ENCODE assay signal across 1 cellular context in genomic region chr16:74667215-74667765, GRCh38.
TF ChIP-seq lines count a peak whose summit lies in the region.

No MANE protein-coding gene starts in this region.

TF ChIP-seq in K562, 482 proteins besides CTCF, POLR2A, EP300 and RAD21 (continued from another document):
- 0 out of 4 replicates have a peak, but pooled peaks of 1 of the 2 experiments have one; percentile 5 for TF ChIP-seq RCOR1 (IDR thresholded peaks at IDR 0.05; ENCODE audit: borderline replicate concordance in 1 of 2, low read depth in 2 of 2, low read length in 2 of 2)
- TF ChIP-seq SMAD3 (CRISPR knock-in tag; conservative IDR thresholded peaks at IDR 0.05) = no peak
- TF ChIP-seq MAFG (tag; conservative IDR thresholded peaks at IDR 0.05) = no peak
- TF ChIP-seq ARHGAP35 (IDR thresholded peaks at IDR 0.05; ENCODE audit: partially characterized antibody) = no peak
- TF ChIP-seq ZNF75A (CRISPR knock-in tag; IDR thresholded peaks at IDR 0.05) = 0 out of 2 replicates have a peak, but pooled peaks have one; percentile 35
- TF ChIP-seq EZH2 (IDR thresholded peaks at IDR 0.05; ENCODE audit: borderline replicate concordance, low read depth, low read length) = no peak
- TF ChIP-seq TAF7 (tag; IDR thresholded peaks at IDR 0.05) = peak; percentile 64; the same call in 1 of the 2 replicates
- peak; percentile 51 for TF ChIP-seq TAF1 (IDR thresholded peaks at IDR 0.05; ENCODE audit: control insufficient read depth, extremely low read depth, insufficient read depth, low read length, severe bottlenecking)
- no peak for TF ChIP-seq BRCA1 (IDR thresholded peaks at IDR 0.05)
- no peak for TF ChIP-seq BRCA1 (CRISPR knock-in tag; IDR thresholded peaks at IDR 0.05)
- TF ChIP-seq, protein P1, sequence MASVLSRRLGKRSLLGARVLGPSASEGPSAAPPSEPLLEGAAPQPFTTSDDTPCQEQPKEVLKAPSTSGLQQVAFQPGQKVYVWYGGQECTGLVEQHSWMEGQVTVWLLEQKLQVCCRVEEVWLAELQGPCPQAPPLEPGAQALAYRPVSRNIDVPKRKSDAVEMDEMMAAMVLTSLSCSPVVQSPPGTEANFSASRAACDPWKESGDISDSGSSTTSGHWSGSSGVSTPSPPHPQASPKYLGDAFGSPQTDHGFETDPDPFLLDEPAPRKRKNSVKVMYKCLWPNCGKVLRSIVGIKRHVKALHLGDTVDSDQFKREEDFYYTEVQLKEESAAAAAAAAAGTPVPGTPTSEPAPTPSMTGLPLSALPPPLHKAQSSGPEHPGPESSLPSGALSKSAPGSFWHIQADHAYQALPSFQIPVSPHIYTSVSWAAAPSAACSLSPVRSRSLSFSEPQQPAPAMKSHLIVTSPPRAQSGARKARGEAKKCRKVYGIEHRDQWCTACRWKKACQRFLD (CRISPR knock-in tag; IDR thresholded peaks at IDR 0.05) = peak; percentile 49; the same call in 1 of the 2 replicates
- TF ChIP-seq BRD9 (IDR thresholded peaks at IDR 0.05; ENCODE audit: low read depth, partially characterized antibody) = peak; percentile 75
- peak; percentile 13; the same call in 1 of the 2 replicates for TF ChIP-seq PHF8 (IDR thresholded peaks at IDR 0.05; ENCODE audit: borderline replicate concordance, low read length)
- 0 out of 2 replicates have a peak, but pooled peaks have one; percentile 12 for TF ChIP-seq L3MBTL2 (IDR thresholded peaks at IDR 0.05)
- 0 out of 2 replicates have a peak, but pooled peaks have one; percentile 16 for TF ChIP-seq PML (IDR thresholded peaks at IDR 0.05; ENCODE audit: low read length)
- TF ChIP-seq SMAD4 (CRISPR knock-in tag; conservative IDR thresholded peaks at IDR 0.05) = peak; percentile 55
- TF ChIP-seq ZNF785 (CRISPR knock-in tag; IDR thresholded peaks at IDR 0.05) = no peak
- TF ChIP-seq CHCHD3 (CRISPR knock-in tag; IDR thresholded peaks at IDR 0.05) = no peak
- TF ChIP-seq ARNT (IDR thresholded peaks at IDR 0.05) = peak in 1 of 2 experiments; percentile 13; a peak in 1 of 4 replicates
- TF ChIP-seq FOSL1 (tag; conservative IDR thresholded peaks at IDR 0.05) = peak; percentile 33; the same call in 1 of the 2 replicates
- no peak for TF ChIP-seq RFX7 (CRISPR knock-in tag; IDR thresholded peaks at IDR 0.05)
- TF ChIP-seq SP2 (IDR thresholded peaks at IDR 0.05; ENCODE audit: extremely low read depth, low read depth, low read length, poor library complexity, severe bottlenecking) = no peak
- TF ChIP-seq HDAC3 (IDR thresholded peaks at IDR 0.05; ENCODE audit: borderline replicate concordance, partially characterized antibody) = peak; percentile 26
- no peak for TF ChIP-seq JUND (IDR thresholded peaks at IDR 0.05; ENCODE audit: borderline replicate concordance, low read depth, low read length)
- no peak for TF ChIP-seq JUND (tag; IDR thresholded peaks at IDR 0.05; ENCODE audit: borderline replicate concordance, low read depth, low read length)
- TF ChIP-seq SMARCC2 (IDR thresholded peaks at IDR 0.05; ENCODE audit: low read depth) = 0 out of 2 replicates have a peak, but pooled peaks have one; percentile 18
- TF ChIP-seq HINFP (tag; conservative IDR thresholded peaks at IDR 0.05; ENCODE audit: low read depth) = no peak
- peak; percentile 46; the same call in 1 of the 2 replicates for TF ChIP-seq NFATC3 (IDR thresholded peaks at IDR 0.05)
- TF ChIP-seq, protein P2, sequence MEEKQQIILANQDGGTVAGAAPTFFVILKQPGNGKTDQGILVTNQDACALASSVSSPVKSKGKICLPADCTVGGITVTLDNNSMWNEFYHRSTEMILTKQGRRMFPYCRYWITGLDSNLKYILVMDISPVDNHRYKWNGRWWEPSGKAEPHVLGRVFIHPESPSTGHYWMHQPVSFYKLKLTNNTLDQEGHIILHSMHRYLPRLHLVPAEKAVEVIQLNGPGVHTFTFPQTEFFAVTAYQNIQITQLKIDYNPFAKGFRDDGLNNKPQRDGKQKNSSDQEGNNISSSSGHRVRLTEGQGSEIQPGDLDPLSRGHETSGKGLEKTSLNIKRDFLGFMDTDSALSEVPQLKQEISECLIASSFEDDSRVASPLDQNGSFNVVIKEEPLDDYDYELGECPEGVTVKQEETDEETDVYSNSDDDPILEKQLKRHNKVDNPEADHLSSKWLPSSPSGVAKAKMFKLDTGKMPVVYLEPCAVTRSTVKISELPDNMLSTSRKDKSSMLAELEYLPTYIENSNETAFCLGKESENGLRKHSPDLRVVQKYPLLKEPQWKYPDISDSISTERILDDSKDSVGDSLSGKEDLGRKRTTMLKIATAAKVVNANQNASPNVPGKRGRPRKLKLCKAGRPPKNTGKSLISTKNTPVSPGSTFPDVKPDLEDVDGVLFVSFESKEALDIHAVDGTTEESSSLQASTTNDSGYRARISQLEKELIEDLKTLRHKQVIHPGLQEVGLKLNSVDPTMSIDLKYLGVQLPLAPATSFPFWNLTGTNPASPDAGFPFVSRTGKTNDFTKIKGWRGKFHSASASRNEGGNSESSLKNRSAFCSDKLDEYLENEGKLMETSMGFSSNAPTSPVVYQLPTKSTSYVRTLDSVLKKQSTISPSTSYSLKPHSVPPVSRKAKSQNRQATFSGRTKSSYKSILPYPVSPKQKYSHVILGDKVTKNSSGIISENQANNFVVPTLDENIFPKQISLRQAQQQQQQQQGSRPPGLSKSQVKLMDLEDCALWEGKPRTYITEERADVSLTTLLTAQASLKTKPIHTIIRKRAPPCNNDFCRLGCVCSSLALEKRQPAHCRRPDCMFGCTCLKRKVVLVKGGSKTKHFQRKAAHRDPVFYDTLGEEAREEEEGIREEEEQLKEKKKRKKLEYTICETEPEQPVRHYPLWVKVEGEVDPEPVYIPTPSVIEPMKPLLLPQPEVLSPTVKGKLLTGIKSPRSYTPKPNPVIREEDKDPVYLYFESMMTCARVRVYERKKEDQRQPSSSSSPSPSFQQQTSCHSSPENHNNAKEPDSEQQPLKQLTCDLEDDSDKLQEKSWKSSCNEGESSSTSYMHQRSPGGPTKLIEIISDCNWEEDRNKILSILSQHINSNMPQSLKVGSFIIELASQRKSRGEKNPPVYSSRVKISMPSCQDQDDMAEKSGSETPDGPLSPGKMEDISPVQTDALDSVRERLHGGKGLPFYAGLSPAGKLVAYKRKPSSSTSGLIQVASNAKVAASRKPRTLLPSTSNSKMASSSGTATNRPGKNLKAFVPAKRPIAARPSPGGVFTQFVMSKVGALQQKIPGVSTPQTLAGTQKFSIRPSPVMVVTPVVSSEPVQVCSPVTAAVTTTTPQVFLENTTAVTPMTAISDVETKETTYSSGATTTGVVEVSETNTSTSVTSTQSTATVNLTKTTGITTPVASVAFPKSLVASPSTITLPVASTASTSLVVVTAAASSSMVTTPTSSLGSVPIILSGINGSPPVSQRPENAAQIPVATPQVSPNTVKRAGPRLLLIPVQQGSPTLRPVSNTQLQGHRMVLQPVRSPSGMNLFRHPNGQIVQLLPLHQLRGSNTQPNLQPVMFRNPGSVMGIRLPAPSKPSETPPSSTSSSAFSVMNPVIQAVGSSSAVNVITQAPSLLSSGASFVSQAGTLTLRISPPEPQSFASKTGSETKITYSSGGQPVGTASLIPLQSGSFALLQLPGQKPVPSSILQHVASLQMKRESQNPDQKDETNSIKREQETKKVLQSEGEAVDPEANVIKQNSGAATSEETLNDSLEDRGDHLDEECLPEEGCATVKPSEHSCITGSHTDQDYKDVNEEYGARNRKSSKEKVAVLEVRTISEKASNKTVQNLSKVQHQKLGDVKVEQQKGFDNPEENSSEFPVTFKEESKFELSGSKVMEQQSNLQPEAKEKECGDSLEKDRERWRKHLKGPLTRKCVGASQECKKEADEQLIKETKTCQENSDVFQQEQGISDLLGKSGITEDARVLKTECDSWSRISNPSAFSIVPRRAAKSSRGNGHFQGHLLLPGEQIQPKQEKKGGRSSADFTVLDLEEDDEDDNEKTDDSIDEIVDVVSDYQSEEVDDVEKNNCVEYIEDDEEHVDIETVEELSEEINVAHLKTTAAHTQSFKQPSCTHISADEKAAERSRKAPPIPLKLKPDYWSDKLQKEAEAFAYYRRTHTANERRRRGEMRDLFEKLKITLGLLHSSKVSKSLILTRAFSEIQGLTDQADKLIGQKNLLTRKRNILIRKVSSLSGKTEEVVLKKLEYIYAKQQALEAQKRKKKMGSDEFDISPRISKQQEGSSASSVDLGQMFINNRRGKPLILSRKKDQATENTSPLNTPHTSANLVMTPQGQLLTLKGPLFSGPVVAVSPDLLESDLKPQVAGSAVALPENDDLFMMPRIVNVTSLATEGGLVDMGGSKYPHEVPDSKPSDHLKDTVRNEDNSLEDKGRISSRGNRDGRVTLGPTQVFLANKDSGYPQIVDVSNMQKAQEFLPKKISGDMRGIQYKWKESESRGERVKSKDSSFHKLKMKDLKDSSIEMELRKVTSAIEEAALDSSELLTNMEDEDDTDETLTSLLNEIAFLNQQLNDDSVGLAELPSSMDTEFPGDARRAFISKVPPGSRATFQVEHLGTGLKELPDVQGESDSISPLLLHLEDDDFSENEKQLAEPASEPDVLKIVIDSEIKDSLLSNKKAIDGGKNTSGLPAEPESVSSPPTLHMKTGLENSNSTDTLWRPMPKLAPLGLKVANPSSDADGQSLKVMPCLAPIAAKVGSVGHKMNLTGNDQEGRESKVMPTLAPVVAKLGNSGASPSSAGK (IDR thresholded peaks at IDR 0.05) = peak; percentile 40; the same call in 1 of the 2 replicates
- TF ChIP-seq CCNT2 (IDR thresholded peaks at IDR 0.05; ENCODE audit: borderline replicate concordance, extremely low read depth, insufficient read length, low read depth, low read length) = peak; percentile 32
- TF ChIP-seq NR2C2 (CRISPR knock-in tag; IDR thresholded peaks at IDR 0.05) = no peak
- TF ChIP-seq NR2C2 (tag; IDR thresholded peaks at IDR 0.05) = 0 out of 2 replicates have a peak, but pooled peaks have one; percentile 33
- TF ChIP-seq, protein P3, sequence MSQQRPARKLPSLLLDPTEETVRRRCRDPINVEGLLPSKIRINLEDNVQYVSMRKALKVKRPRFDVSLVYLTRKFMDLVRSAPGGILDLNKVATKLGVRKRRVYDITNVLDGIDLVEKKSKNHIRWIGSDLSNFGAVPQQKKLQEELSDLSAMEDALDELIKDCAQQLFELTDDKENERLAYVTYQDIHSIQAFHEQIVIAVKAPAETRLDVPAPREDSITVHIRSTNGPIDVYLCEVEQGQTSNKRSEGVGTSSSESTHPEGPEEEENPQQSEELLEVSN (IDR thresholded peaks at IDR 0.05; ENCODE audit: borderline replicate concordance in 1 of 2, extremely low read depth in 1 of 2, insufficient read depth in 1 of 2, insufficient read length in 1 of 2, low read depth in 1 of 2, low read length in 1 of 2, poor library complexity in 1 of 2, severe bottlenecking in 1 of 2) = peak in 1 of 2 experiments; percentile 26
- TF ChIP-seq CBFA2T3 (IDR thresholded peaks at IDR 0.05) = peak; percentile 23; the same call in 1 of the 2 replicates
- TF ChIP-seq SIN3A (IDR thresholded peaks at IDR 0.05; ENCODE audit: borderline replicate concordance in 2 of 2, control insufficient read depth in 1 of 2, low read depth in 2 of 2, low read length in 2 of 2) = no peak
- TF ChIP-seq ADNP (tag; IDR thresholded peaks at IDR 0.05) = no peak
- peak in 1 of 2 experiments; percentile 5; a peak in 1 of 4 replicates for TF ChIP-seq TRIM24 (IDR thresholded peaks at IDR 0.05)
- TF ChIP-seq GABPA (tag; conservative IDR thresholded peaks at IDR 0.05; ENCODE audit: low read depth) = peak; percentile 52
- TF ChIP-seq FOXK2 (conservative IDR thresholded peaks at IDR 0.05 in 1 of 2, IDR thresholded peaks at IDR 0.05 in 1 of 2; ENCODE audit: low read depth in 2 of 2) = 0 out of 4 replicates have a peak, but pooled peaks of 1 of the 2 experiments have one; percentile 6
- TF ChIP-seq POLR2B (IDR thresholded peaks at IDR 0.05; ENCODE audit: low read depth, partially characterized antibody) = no peak
- TF ChIP-seq ZNF592 (IDR thresholded peaks at IDR 0.05) = peak; percentile 42; the same call in 1 of the 2 replicates
- TF ChIP-seq ETS2 (tag; IDR thresholded peaks at IDR 0.05; ENCODE audit: borderline replicate concordance, poor library complexity, severe bottlenecking) = no peak
- TF ChIP-seq TBP (optimal IDR thresholded peaks at IDR 0.05; ENCODE audit: low read depth, low read length) = peak; percentile 38
- TF ChIP-seq GTF2E2 (tag; IDR thresholded peaks at IDR 0.05) = peak; percentile 94
- TF ChIP-seq SMARCA4 (IDR thresholded peaks at IDR 0.05) = 0 out of 2 replicates have a peak, but pooled peaks have one; percentile 17
